Comparison of ENCODE assay signal across 1 cellular context in the genomic region with DNA sequence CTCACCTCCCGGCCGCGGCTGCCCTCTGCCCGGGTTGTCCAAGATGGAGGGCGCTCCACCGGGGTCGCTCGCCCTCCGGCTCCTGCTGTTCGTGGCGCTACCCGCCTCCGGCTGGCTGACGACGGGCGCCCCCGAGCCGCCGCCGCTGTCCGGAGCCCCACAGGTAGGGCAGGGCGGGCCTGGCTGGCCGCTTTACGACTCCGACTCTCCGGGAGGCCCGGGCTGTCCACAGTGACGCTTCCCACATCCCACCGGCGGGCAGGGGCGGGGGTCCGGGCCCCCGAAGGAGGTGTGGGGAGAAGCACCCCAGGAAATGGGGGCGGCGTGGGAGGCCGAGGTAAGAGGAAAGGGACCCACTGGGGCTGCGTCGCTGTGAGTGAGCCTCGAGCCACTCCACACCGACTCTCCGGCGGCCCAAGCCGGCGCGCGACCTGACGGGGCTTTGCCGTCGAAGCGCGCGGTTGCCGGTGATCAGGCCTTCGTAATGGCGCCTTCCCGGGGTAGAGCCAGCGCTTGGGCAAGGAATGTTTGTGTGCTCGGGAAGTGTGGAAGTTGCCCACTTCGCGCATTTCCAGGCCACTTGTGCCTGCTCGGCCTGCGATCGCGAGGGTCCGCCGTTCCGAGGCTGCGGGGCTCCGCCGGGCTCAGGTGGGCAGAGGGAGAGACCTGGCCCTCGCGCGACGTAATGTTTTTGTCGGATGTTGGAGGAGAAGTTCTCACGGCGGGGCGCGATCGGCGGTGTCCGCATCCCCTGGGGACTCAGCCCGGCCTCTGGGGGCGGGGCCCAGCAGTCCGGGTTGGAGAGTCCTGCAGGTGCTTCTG.
TF ChIP-seq lines count a peak whose summit lies in the region.

A gene with protein sequence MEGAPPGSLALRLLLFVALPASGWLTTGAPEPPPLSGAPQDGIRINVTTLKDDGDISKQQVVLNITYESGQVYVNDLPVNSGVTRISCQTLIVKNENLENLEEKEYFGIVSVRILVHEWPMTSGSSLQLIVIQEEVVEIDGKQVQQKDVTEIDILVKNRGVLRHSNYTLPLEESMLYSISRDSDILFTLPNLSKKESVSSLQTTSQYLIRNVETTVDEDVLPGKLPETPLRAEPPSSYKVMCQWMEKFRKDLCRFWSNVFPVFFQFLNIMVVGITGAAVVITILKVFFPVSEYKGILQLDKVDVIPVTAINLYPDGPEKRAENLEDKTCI (plus strand): TSS at position 4 of the 822 bp plus-strand sequence. CDS start 40 bp downstream, at position 44.

TF ChIP-seq in K562, 482 proteins besides CTCF, POLR2A, EP300 and RAD21 (continued from another document and continues in another):
- TF ChIP-seq SRSF1 (IDR thresholded peaks at IDR 0.05; ENCODE audit: low read depth, low read length) (no peak), SIN3B (IDR thresholded peaks at IDR 0.05; ENCODE audit: low read depth) (no peak), NBN (IDR thresholded peaks at IDR 0.05; ENCODE audit: low read depth) (peak; percentile 37; the same call in 1 of the 2 replicates), BCOR (IDR thresholded peaks at IDR 0.05) (no peak), ZKSCAN3 (CRISPR knock-in tag; IDR thresholded peaks at IDR 0.05) (no peak), HLTF (IDR thresholded peaks at IDR 0.05) (no peak), ZNF507 (tag; conservative IDR thresholded peaks at IDR 0.05) (no peak), CBFA2T3 (IDR thresholded peaks at IDR 0.05) (no peak), TEAD4 (IDR thresholded peaks at IDR 0.05; ENCODE audit: low read length) (no peak), TEAD4 (CRISPR knock-in tag; IDR thresholded peaks at IDR 0.05; ENCODE audit: borderline replicate concordance) (no peak), GABPB1 (CRISPR knock-in tag; IDR thresholded peaks at IDR 0.05) (peak; percentile 47; the same call in 1 of the 2 replicates), GTF2E2 (tag; IDR thresholded peaks at IDR 0.05) (no peak), KAT7 (CRISPR knock-in tag; IDR thresholded peaks at IDR 0.05; ENCODE audit: borderline replicate concordance) (peak; percentile 93), RUNX1 (IDR thresholded peaks at IDR 0.05; ENCODE audit: low read depth) (no peak), SRSF9 (IDR thresholded peaks at IDR 0.05; ENCODE audit: borderline replicate concordance, low read depth, low read length) (no peak), XRCC4 (IDR thresholded peaks at IDR 0.05; ENCODE audit: extremely low read depth, insufficient read depth, insufficient read length) (no peak), TARDBP (IDR thresholded peaks at IDR 0.05) (no peak), XRCC5 (IDR thresholded peaks at IDR 0.05; ENCODE audit: low read depth, low read length) (no peak), U2AF2 (optimal IDR thresholded peaks at IDR 0.05; ENCODE audit: low read depth, low read length) (no peak), ZNF584 (CRISPR knock-in tag; IDR thresholded peaks at IDR 0.05; ENCODE audit: low read depth) (no peak), RBBP5 (IDR thresholded peaks at IDR 0.05; ENCODE audit: borderline replicate concordance, insufficient read depth, low read length, poor library complexity, severe bottlenecking) (peak; percentile 94), MTA2 (IDR thresholded peaks at IDR 0.05; ENCODE audit: low read depth) (no peak), ETV6 (IDR thresholded peaks at IDR 0.05; ENCODE audit: borderline replicate concordance in 1 of 2, low read depth in 2 of 2, low read length in 1 of 2) (no peak), ETV6 (CRISPR knock-in tag; IDR thresholded peaks at IDR 0.05; ENCODE audit: borderline replicate concordance) (peak; percentile 79), RHOXF2B (CRISPR knock-in tag; conservative IDR thresholded peaks at IDR 0.05) (no peak), MYBL2 (IDR thresholded peaks at IDR 0.05; ENCODE audit: low read depth) (no peak), MYBL2 (CRISPR knock-in tag; IDR thresholded peaks at IDR 0.05; ENCODE audit: borderline replicate concordance) (no peak), JUN (IDR thresholded peaks at IDR 0.05; ENCODE audit: borderline replicate concordance, low read depth, low read length) (no peak), JUN (CRISPR knock-in tag; IDR thresholded peaks at IDR 0.05; ENCODE audit: borderline replicate concordance) (no peak), ZNF75A (CRISPR knock-in tag; IDR thresholded peaks at IDR 0.05) (0 out of 2 replicates have a peak, but pooled peaks have one; percentile 17), LEF1 (IDR thresholded peaks at IDR 0.05) (no peak), U2AF1 (optimal IDR thresholded peaks at IDR 0.05; ENCODE audit: low read depth, low read length) (peak; percentile 64), SAFB2 (IDR thresholded peaks at IDR 0.05; ENCODE audit: borderline replicate concordance, low read depth, low read length, severe bottlenecking) (no peak), TCF7 (IDR thresholded peaks at IDR 0.05; ENCODE audit: borderline replicate concordance) (no peak), JUNB (CRISPR knock-in tag; conservative IDR thresholded peaks at IDR 0.05) (no peak), POLR3A (IDR thresholded peaks at IDR 0.05; ENCODE audit: borderline replicate concordance, extremely low read depth, insufficient read depth, insufficient read length) (no peak), ZZZ3 (IDR thresholded peaks at IDR 0.05) (no peak), BRF1 (IDR thresholded peaks at IDR 0.05; ENCODE audit: borderline replicate concordance, extremely low read depth, insufficient read length) (no peak), NR2C1 (IDR thresholded peaks at IDR 0.05) (no peak), NR2C1 (tag; IDR thresholded peaks at IDR 0.05) (no peak)
- TF ChIP-seq, protein P1, sequence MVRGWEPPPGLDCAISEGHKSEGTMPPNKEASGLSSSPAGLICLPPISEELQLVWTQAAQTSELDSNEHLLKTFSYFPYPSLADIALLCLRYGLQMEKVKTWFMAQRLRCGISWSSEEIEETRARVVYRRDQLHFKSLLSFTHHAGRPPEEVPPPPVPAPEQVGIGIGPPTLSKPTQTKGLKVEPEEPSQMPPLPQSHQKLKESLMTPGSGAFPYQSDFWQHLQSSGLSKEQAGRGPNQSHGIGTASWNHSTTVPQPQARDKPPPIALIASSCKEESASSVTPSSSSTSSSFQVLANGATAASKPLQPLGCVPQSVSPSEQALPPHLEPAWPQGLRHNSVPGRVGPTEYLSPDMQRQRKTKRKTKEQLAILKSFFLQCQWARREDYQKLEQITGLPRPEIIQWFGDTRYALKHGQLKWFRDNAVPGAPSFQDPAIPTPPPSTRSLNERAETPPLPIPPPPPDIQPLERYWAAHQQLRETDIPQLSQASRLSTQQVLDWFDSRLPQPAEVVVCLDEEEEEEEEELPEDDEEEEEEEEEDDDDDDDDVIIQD (CRISPR knock-in tag; IDR thresholded peaks at IDR 0.05) = 0 out of 2 replicates have a peak, but pooled peaks have one; percentile 27
- TF ChIP-seq, protein P2, sequence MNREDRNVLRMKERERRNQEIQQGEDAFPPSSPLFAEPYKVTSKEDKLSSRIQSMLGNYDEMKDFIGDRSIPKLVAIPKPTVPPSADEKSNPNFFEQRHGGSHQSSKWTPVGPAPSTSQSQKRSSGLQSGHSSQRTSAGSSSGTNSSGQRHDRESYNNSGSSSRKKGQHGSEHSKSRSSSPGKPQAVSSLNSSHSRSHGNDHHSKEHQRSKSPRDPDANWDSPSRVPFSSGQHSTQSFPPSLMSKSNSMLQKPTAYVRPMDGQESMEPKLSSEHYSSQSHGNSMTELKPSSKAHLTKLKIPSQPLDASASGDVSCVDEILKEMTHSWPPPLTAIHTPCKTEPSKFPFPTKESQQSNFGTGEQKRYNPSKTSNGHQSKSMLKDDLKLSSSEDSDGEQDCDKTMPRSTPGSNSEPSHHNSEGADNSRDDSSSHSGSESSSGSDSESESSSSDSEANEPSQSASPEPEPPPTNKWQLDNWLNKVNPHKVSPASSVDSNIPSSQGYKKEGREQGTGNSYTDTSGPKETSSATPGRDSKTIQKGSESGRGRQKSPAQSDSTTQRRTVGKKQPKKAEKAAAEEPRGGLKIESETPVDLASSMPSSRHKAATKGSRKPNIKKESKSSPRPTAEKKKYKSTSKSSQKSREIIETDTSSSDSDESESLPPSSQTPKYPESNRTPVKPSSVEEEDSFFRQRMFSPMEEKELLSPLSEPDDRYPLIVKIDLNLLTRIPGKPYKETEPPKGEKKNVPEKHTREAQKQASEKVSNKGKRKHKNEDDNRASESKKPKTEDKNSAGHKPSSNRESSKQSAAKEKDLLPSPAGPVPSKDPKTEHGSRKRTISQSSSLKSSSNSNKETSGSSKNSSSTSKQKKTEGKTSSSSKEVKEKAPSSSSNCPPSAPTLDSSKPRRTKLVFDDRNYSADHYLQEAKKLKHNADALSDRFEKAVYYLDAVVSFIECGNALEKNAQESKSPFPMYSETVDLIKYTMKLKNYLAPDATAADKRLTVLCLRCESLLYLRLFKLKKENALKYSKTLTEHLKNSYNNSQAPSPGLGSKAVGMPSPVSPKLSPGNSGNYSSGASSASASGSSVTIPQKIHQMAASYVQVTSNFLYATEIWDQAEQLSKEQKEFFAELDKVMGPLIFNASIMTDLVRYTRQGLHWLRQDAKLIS (CRISPR knock-in tag; IDR thresholded peaks at IDR 0.05) = peak; percentile 79
- TF ChIP-seq, protein P3, sequence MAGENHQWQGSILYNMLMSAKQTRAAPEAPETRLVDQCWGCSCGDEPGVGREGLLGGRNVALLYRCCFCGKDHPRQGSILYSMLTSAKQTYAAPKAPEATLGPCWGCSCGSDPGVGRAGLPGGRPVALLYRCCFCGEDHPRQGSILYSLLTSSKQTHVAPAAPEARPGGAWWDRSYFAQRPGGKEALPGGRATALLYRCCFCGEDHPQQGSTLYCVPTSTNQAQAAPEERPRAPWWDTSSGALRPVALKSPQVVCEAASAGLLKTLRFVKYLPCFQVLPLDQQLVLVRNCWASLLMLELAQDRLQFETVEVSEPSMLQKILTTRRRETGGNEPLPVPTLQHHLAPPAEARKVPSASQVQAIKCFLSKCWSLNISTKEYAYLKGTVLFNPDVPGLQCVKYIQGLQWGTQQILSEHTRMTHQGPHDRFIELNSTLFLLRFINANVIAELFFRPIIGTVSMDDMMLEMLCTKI (IDR thresholded peaks at IDR 0.05; ENCODE audit: partially characterized antibody) = no peak
- TF ChIP-seq, protein P4, sequence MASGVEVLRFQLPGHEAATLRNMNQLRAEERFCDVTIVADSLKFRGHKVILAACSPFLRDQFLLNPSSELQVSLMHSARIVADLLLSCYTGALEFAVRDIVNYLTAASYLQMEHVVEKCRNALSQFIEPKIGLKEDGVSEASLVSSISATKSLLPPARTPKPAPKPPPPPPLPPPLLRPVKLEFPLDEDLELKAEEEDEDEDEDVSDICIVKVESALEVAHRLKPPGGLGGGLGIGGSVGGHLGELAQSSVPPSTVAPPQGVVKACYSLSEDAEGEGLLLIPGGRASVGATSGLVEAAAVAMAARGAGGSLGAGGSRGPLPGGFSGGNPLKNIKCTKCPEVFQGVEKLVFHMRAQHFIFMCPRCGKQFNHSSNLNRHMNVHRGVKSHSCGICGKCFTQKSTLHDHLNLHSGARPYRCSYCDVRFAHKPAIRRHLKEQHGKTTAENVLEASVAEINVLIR (CRISPR knock-in tag; IDR thresholded peaks at IDR 0.05) = no peak
- TF ChIP-seq, protein P5, sequence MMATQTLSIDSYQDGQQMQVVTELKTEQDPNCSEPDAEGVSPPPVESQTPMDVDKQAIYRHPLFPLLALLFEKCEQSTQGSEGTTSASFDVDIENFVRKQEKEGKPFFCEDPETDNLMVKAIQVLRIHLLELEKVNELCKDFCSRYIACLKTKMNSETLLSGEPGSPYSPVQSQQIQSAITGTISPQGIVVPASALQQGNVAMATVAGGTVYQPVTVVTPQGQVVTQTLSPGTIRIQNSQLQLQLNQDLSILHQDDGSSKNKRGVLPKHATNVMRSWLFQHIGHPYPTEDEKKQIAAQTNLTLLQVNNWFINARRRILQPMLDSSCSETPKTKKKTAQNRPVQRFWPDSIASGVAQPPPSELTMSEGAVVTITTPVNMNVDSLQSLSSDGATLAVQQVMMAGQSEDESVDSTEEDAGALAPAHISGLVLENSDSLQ (IDR thresholded peaks at IDR 0.05) = no peak
- TF ChIP-seq, protein P6, sequence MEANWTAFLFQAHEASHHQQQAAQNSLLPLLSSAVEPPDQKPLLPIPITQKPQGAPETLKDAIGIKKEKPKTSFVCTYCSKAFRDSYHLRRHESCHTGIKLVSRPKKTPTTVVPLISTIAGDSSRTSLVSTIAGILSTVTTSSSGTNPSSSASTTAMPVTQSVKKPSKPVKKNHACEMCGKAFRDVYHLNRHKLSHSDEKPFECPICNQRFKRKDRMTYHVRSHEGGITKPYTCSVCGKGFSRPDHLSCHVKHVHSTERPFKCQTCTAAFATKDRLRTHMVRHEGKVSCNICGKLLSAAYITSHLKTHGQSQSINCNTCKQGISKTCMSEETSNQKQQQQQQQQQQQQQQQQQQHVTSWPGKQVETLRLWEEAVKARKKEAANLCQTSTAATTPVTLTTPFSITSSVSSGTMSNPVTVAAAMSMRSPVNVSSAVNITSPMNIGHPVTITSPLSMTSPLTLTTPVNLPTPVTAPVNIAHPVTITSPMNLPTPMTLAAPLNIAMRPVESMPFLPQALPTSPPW (CRISPR knock-in tag; IDR thresholded peaks at IDR 0.05) = peak; percentile 31
- TF ChIP-seq, protein P7, sequence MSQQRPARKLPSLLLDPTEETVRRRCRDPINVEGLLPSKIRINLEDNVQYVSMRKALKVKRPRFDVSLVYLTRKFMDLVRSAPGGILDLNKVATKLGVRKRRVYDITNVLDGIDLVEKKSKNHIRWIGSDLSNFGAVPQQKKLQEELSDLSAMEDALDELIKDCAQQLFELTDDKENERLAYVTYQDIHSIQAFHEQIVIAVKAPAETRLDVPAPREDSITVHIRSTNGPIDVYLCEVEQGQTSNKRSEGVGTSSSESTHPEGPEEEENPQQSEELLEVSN (IDR thresholded peaks at IDR 0.05; ENCODE audit: borderline replicate concordance in 1 of 2, extremely low read depth in 1 of 2, insufficient read depth in 1 of 2, insufficient read length in 1 of 2, low read depth in 1 of 2, low read length in 1 of 2, poor library complexity in 1 of 2, severe bottlenecking in 1 of 2) = peak; percentile 72 to 79
- TF ChIP-seq, protein P8, sequence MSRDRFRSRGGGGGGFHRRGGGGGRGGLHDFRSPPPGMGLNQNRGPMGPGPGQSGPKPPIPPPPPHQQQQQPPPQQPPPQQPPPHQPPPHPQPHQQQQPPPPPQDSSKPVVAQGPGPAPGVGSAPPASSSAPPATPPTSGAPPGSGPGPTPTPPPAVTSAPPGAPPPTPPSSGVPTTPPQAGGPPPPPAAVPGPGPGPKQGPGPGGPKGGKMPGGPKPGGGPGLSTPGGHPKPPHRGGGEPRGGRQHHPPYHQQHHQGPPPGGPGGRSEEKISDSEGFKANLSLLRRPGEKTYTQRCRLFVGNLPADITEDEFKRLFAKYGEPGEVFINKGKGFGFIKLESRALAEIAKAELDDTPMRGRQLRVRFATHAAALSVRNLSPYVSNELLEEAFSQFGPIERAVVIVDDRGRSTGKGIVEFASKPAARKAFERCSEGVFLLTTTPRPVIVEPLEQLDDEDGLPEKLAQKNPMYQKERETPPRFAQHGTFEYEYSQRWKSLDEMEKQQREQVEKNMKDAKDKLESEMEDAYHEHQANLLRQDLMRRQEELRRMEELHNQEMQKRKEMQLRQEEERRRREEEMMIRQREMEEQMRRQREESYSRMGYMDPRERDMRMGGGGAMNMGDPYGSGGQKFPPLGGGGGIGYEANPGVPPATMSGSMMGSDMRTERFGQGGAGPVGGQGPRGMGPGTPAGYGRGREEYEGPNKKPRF (IDR thresholded peaks at IDR 0.05; ENCODE audit: low read depth, low read length) = no peak
